ENCODE assay signal across 23 cellular contexts in genomic region chr7:44563171-44563679, GRCh38. TPM values are rescaled to one million over a fixed set of nuclear protein-coding genes. Genes with fewer than 3 reads are reported as not detected.
A peak's percentile ranks its signal among the peaks of the same experiment; 100 is the strongest.
DNase-seq lines count a peak whose midpoint lies in the region; ATAC-seq, FAIRE-seq and TF ChIP-seq lines count a peak whose summit lies in the region.
"Had no signal": no experiment of that assay in that cellular context is flagged by ENCODE, and none has a peak within 500 bp of the region (broad histone marks: within the 10 kb centered on the region; RNA-seq: fewer than 3 reads in every experiment).

No MANE protein-coding gene starts in this region.

- H3K4me3 ChIP-seq in NB4 (ENCODE audit: low read depth, low read length) (no peak overlapping the region), neuronal stem cell (ENCODE audit: low read length in 2 of 2) (peak overlapping the region in 1 of 2 donors; percentile 22), kidney (ENCODE audit: low read length in 2 of 2) (no peak overlapping the region)
- H3K4me3 ChIP-seq: lower lobe of right lung, upper lobe of left lung had no signal

- no peaks in the 10 kb centered on the region for H3K27me3 Mint-ChIP-seq in effector memory CD8-positive, alpha-beta T cell
- H3K27me3 Mint-ChIP-seq: dendritic cell treated with granulocyte-macrophage colony-stimulating factor and Interleukin-4, amounts not matched to agents 40 ng/mL and 50 ng/mL, for 4 days; progenitor cell of endocrine pancreas had no signal

- H3K9ac ChIP-seq in neuronal stem cell (ENCODE audit: low read depth, low read length, poor library complexity) = peak overlapping the region; percentile 27
- no peak overlapping the region for H3K9ac ChIP-seq in kidney (ENCODE audit: low read length in 2 of 2)

- FAIRE-seq in kidney (lab: Jason Lieb, UNC) = no peak
- FAIRE-seq: A204.1 had no signal

- H3K9me3 ChIP-seq in neuronal stem cell (replicated peaks in 1 of 2; ENCODE audit: control insufficient read depth in 2 of 2, insufficient read depth in 1 of 2, low read depth in 1 of 2, low read length in 2 of 2) (peaks cover 0 to 5% of the 10 kb centered on the region in 2 donors), kidney (ENCODE audit: control insufficient read depth in 1 of 2, low read length in 2 of 2) (no peaks in the 10 kb centered on the region)
- H3K9me3 ChIP-seq: lower lobe of right lung, upper lobe of left lung had no signal

- H3K4me1 ChIP-seq in neuronal stem cell (ENCODE audit: control insufficient read depth in 2 of 2, insufficient read depth in 1 of 2, low read depth in 1 of 2, low read length in 2 of 2) (peaks cover 0 to 1% of the 10 kb centered on the region in 2 donors), kidney (ENCODE audit: control insufficient read depth in 1 of 2, insufficient read depth in 1 of 2, low read depth in 1 of 2, low read length in 2 of 2) (peaks cover 0 to 8% of the 10 kb centered on the region in 2 donors)
- H3K4me1 ChIP-seq: lower lobe of right lung, upper lobe of left lung had no signal

- no peak overlapping the region for H3K18ac ChIP-seq in neuronal stem cell (ENCODE audit: low read length)

- no peak overlapping the region for H2AFZ ChIP-seq in neuronal stem cell (ENCODE audit: low read length)

- H2BK15ac ChIP-seq in neuronal stem cell (ENCODE audit: low read length) = no peak overlapping the region

- H3K4me3 Mint-ChIP-seq in effector memory CD8-positive, alpha-beta T cell = no peak overlapping the region
- H3K4me3 Mint-ChIP-seq: dendritic cell treated with granulocyte-macrophage colony-stimulating factor and Interleukin-4, amounts not matched to agents 40 ng/mL and 50 ng/mL, for 4 days; natural killer cell had no signal

- no peak overlapping the region for H2BK5ac ChIP-seq in neuronal stem cell (ENCODE audit: low read length)

- peaks cover 13% of the 10 kb centered on the region in 2 donors for H3K4me1 Mint-ChIP-seq in effector memory CD8-positive, alpha-beta T cell (ENCODE audit: low read depth in 2 of 2)

- peaks cover 11% of the 10 kb centered on the region for H3K36me3 Mint-ChIP-seq in effector memory CD8-positive, alpha-beta T cell (ENCODE audit: insufficient read depth)
- H3K36me3 Mint-ChIP-seq: natural killer cell had no signal

- WGBS in neuronal stem cell (ENCODE audit: extremely low coverage in 2 of 2, insufficient read length in 2 of 2, insufficient replicate concordance in 1 of 2), 2 donors = no CpG with 5 or more reads among the region's 3 CpGs

- ATAC-seq in effector memory CD8-positive, alpha-beta T cell (replicated peaks) = no peak
- no peak for ATAC-seq in HG02678 (IDR thresholded peaks at IDR 0.05; ENCODE audit: unreplicated experiment)
- ATAC-seq: lower lobe of right lung, natural killer cell had no signal

- no peak overlapping the region for H2BK120ac ChIP-seq in neuronal stem cell (ENCODE audit: low read depth, low read length)

- no peak overlapping the region for H3K4me2 ChIP-seq in neuronal stem cell (ENCODE audit: insufficient read depth, low read length, poor library complexity, severe bottlenecking)

- H3K23ac ChIP-seq in neuronal stem cell (ENCODE audit: low read depth, low read length, poor library complexity) = no peak overlapping the region

- H2BK12ac ChIP-seq in neuronal stem cell (ENCODE audit: low read length) = no peak overlapping the region

- peak; percentile 55 for DNase-seq in activated CD8-positive, alpha-beta memory T cell treated with anti-CD3 and anti-CD28 coated beads, Interleukin-2, amount 50 U/mL, for 48 hours
- DNase-seq in activated CD8-positive, alpha-beta memory T cell treated with anti-CD3 and anti-CD28 coated beads, Interleukin-2, amount 50 U/mL, for 4 hours = no peak
- DNase-seq in NB4 (ENCODE audit: low read depth) (no peak), neuronal stem cell (ENCODE audit: low spot score) (no peak), kidney (no peak), DMS 273 treated with DMSO at 0.1 percent for 48 hours (lab: John Stamatoyannopoulos, UW) (no peak)
- no peak for DNase-seq in effector memory CD8-positive, alpha-beta T cell
- DNase-seq: activated naive CD4-positive, alpha-beta T cell treated with anti-CD3 and anti-CD28 coated beads, Interleukin-2, amount 50 U/mL, for 16 hours; brain microvascular endothelial cell; EL; lower lobe of right lung; natural killer cell; NCI-H1436; RPMI8226; T-helper 1 cell; upper lobe of left lung had no signal

- H3K4ac ChIP-seq in neuronal stem cell (ENCODE audit: low read length) = no peak overlapping the region

- intact Hi-C loops in kidney (cut with DNase I) = no loop called here

- H4K8ac ChIP-seq in neuronal stem cell (ENCODE audit: low read depth, low read length) = no peak overlapping the region

- peak overlapping the region; percentile 66 for H2AK5ac ChIP-seq in neuronal stem cell (ENCODE audit: low read depth, low read length)

- peaks cover 33 to 49% of the 10 kb centered on the region in 2 donors for H3K36me3 ChIP-seq in neuronal stem cell (replicated peaks in 1 of 2; ENCODE audit: control insufficient read depth in 2 of 2, insufficient read depth in 2 of 2, low read length in 2 of 2)
- H3K36me3 ChIP-seq in kidney (ENCODE audit: control insufficient read depth in 1 of 2, insufficient read depth in 2 of 2, low read length in 2 of 2) = peaks cover 23 to 29% of the 10 kb centered on the region in 2 donors

- peak overlapping the region; percentile 10 to 80 for H3K27ac Mint-ChIP-seq in effector memory CD8-positive, alpha-beta T cell
- H3K27ac Mint-ChIP-seq: dendritic cell treated with granulocyte-macrophage colony-stimulating factor and Interleukin-4, amounts not matched to agents 40 ng/mL and 50 ng/mL, for 4 days; natural killer cell; progenitor cell of endocrine pancreas had no signal

- no peaks in the 10 kb centered on the region for H3K79me1 ChIP-seq in neuronal stem cell (ENCODE audit: low read depth, low read length)

- H3K27me3 ChIP-seq in neuronal stem cell (ENCODE audit: control insufficient read depth in 3 of 3, insufficient read depth in 3 of 3, low read depth in 1 of 3, low read length in 3 of 3) = no peaks in the 10 kb centered on the region
- H3K27me3 ChIP-seq: brain microvascular endothelial cell, upper lobe of left lung had no signal

- H4K91ac ChIP-seq in neuronal stem cell (ENCODE audit: low read depth, low read length, poor library complexity) = no peak overlapping the region

- H3K27ac ChIP-seq in neuronal stem cell (replicated peaks; ENCODE audit: low read length) (no peak overlapping the region), kidney (ENCODE audit: low read depth in 2 of 2, low read length in 2 of 2) (no peak overlapping the region)
- H3K27ac ChIP-seq: brain microvascular endothelial cell, lower lobe of right lung, upper lobe of left lung, VCaP had no signal

- H3K14ac ChIP-seq in neuronal stem cell (ENCODE audit: low read length) = peak overlapping the region; percentile 72

- no peaks in the 10 kb centered on the region for H3K9me3 Mint-ChIP-seq in effector memory CD8-positive, alpha-beta T cell
- H3K9me3 Mint-ChIP-seq: dendritic cell treated with granulocyte-macrophage colony-stimulating factor and Interleukin-4, amounts not matched to agents 40 ng/mL and 50 ng/mL, for 4 days; natural killer cell had no signal

- TF ChIP-seq POLR2A in NB4 (IDR thresholded peaks at IDR 0.05; ENCODE audit: extremely low read depth, insufficient read length) = peak; percentile 22

- TF ChIP-seq CTCF in NB4 (IDR thresholded peaks at IDR 0.05; ENCODE audit: low read depth, low read length) (no peak), kidney (IDR thresholded peaks at IDR 0.05; ENCODE audit: borderline replicate concordance, extremely low read depth, insufficient read depth) (no peak)

RNA-seq across cellular contexts. Expression of gene DDX56, which starts 10.5 kb away (rescaled TPM):
- polyA plus RNA-seq in neuronal stem cell (2013, experiment 1 of 2) = 43.0 TPM
- polyA plus RNA-seq in neuronal stem cell (2013, experiment 2 of 2) = 42.3 TPM
- total RNA-seq in kidney = 62.0 TPM
- 83.6 TPM for polyA plus RNA-seq in kidney (ENCODE audit: insufficient read depth, low read depth, low replicate concordance)

RNA-seq across cellular contexts. Expression of gene TMED4, which starts 18.8 kb away (rescaled TPM):
- 59.8 TPM for polyA plus RNA-seq in neuronal stem cell (2013, experiment 1 of 2)
- 59.6 TPM for polyA plus RNA-seq in neuronal stem cell (2013, experiment 2 of 2)
- total RNA-seq in kidney = 105 TPM
- polyA plus RNA-seq in kidney (ENCODE audit: insufficient read depth, low read depth, low replicate concordance) = 138 TPM

RNA-seq across cellular contexts. Expression of gene NPC1L1, which starts 22.1 kb away (rescaled TPM):
- 0.14 TPM for polyA plus RNA-seq in neuronal stem cell (2013, experiment 1 of 2)
- 0.15 TPM for polyA plus RNA-seq in neuronal stem cell (2013, experiment 2 of 2)
- total RNA-seq in kidney = 0.88 TPM
- 2.4 TPM for polyA plus RNA-seq in kidney (ENCODE audit: insufficient read depth, low read depth, low replicate concordance)
- total RNA-seq: activated CD8-positive, alpha-beta memory T cell treated with anti-CD3 and anti-CD28 coated beads for 36 hours; HT1080 had no signal

RNA-seq across cellular contexts. Expression of gene OGDH, which starts 43.2 kb away (rescaled TPM):
- polyA plus RNA-seq in neuronal stem cell (2013, experiment 1 of 2) = 31.6 TPM
- 31.1 TPM for polyA plus RNA-seq in neuronal stem cell (2013, experiment 2 of 2)
- total RNA-seq in kidney = 132 TPM
- 108 TPM for polyA plus RNA-seq in kidney (ENCODE audit: insufficient read depth, low read depth, low replicate concordance)
